Comparison of ENCODE assay signal across 7 cellular contexts in the genomic region with DNA sequence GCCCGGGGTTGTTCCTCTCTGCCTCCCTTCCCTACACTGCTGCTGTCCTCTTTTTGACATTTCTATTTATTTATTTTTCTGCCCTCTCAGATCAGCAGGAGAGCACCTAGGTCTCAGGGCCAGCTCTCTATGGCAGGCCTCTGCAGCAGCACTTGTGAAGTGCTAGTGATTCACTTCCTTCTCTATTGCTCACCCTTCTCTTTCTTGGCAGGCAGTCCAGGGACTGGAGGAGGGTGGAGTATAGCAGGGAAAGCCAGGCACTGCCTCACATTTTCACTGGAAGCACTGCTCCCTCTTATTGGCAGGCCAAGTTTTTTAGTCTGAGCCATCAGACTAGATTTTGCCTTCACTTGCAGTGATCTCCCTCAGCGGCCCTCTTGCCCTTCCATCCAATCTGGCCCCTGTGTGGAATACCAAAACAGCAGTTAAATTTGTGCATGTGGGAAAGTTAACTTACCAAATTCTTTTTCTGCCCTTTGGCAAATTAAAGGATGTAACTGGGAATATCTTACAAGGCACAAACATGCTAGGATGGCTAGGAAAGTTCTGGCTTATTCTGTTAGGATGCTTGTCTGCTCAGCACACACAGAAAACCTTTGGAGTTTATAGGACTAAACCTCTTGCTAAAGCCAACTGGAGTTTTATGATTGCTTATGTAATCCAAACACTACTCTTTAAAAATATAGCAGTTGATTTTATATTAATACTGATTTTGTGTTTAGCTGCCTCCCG.
DNase-seq lines count a peak whose midpoint lies in the region; ATAC-seq and TF ChIP-seq lines count a peak whose summit lies in the region.
"Not testable (repeated sequence)": the region's sequence is repeated elsewhere in the genome, so short reads cannot be mapped to it uniquely, and the experiment has no call there.

No MANE protein-coding gene starts in this region.

- intact Hi-C loops in activated CD8-positive, alpha-beta T cell treated with anti-CD3 and anti-CD28 coated beads for 36 hours (cut with micrococcal nuclease); cardiac septum (cut with DNase I); sigmoid colon (cut with DNase I): not testable (repeated sequence)

- H3K18ac ChIP-seq in mesenchymal stem cell (ENCODE audit: low read depth in 1 of 2, low read length in 2 of 2), result peak overlapping the region in 1 of 2 experiments; percentile 43

- H4K91ac ChIP-seq in mesenchymal stem cell (ENCODE audit: low read length), result not testable (repeated sequence)

- not testable (repeated sequence) for H2BK15ac ChIP-seq in mesenchymal stem cell (ENCODE audit: low read depth, poor library complexity, severe bottlenecking)

- H3K27me3 Mint-ChIP-seq in activated CD8-positive, alpha-beta T cell treated with anti-CD3 and anti-CD28 coated beads for 36 hours, result not testable (repeated sequence)

- not testable (repeated sequence) for H3K4me3 ChIP-seq in mesenchymal stem cell (ENCODE audit: insufficient read depth in 1 of 2, low read depth in 1 of 2, low read length in 2 of 2); sigmoid colon

- WGBS in mesenchymal stem cell, result no CpG with 5 or more reads among the region's 3 CpGs
- WGBS in sigmoid colon, 2 donors, result 47 to 75% methylated on average over 2 of the region's 3 CpGs

- H2AFZ ChIP-seq in mesenchymal stem cell (ENCODE audit: low read depth, low read length), result not testable (repeated sequence)

- H3K14ac ChIP-seq in mesenchymal stem cell (ENCODE audit: low read length in 2 of 2), result not testable (repeated sequence)

- H4K8ac ChIP-seq in mesenchymal stem cell (ENCODE audit: low read length), result not testable (repeated sequence)

- H3K4me2 ChIP-seq in mesenchymal stem cell (ENCODE audit: low read length, poor library complexity, severe bottlenecking), result not testable (repeated sequence)

- H3K79me1 ChIP-seq in mesenchymal stem cell (replicated peaks; ENCODE audit: low read length, poor library complexity, severe bottlenecking), result not testable (repeated sequence)

- H3K23ac ChIP-seq in mesenchymal stem cell (ENCODE audit: low read length in 2 of 2), result not testable (repeated sequence)

- H3K27me3 ChIP-seq in mesenchymal stem cell (ENCODE audit: control insufficient read depth in 1 of 2, insufficient read depth in 1 of 2, low read length in 2 of 2); sigmoid colon: not testable (repeated sequence)

- not testable (repeated sequence) for TF ChIP-seq EP300 in sigmoid colon (IDR thresholded peaks at IDR 0.05)

- H3K9me3 ChIP-seq in mesenchymal stem cell (ENCODE audit: control insufficient read depth, low read length); sigmoid colon: not testable (repeated sequence)

- TF ChIP-seq CTCF in activated CD8-positive, alpha-beta T cell treated with anti-CD3 and anti-CD28 coated beads for 36 hours (IDR thresholded peaks at IDR 0.05); sigmoid colon (IDR thresholded peaks at IDR 0.05): not testable (repeated sequence)

- H3K36me3 ChIP-seq in mesenchymal stem cell (ENCODE audit: control insufficient read depth in 1 of 2, insufficient read depth in 2 of 2, low read depth in 1 of 2, low read length in 2 of 2); sigmoid colon: not testable (repeated sequence)

- not testable (repeated sequence) for H2BK5ac ChIP-seq in mesenchymal stem cell (ENCODE audit: low read depth, low read length, poor library complexity, severe bottlenecking)

- DNase-seq in GM04503 (ENCODE audit: low read depth) (peak; percentile 47), NCI-H460 (ENCODE audit: extremely low read depth, low read depth) (peak; percentile 38), dermis blood vessel endothelial cell (peak; percentile 71), cardiac septum (ENCODE audit: low spot score) (peak; percentile 78), mesenchymal stem cell (peak; percentile 76), sigmoid colon (peak; percentile 83)
- DNase-seq in activated CD8-positive, alpha-beta T cell treated with anti-CD3 and anti-CD28 coated beads for 36 hours, result not testable (repeated sequence)

- peak overlapping the region; percentile 34 for H2BK120ac ChIP-seq in mesenchymal stem cell (ENCODE audit: low read depth, low read length)

- H3K4me1 ChIP-seq in mesenchymal stem cell (ENCODE audit: control insufficient read depth, insufficient read depth, low read depth, low read length), result not testable (repeated sequence)
- H3K4me1 ChIP-seq in sigmoid colon, result peaks cover 0 to 16% (median 8%) of the 10 kb centered on the region in 4 donors

- CTCF ChIA-PET in activated CD8-positive, alpha-beta T cell treated with anti-CD3 and anti-CD28 coated beads for 36 hours (lab: Charles Lee), result not testable (repeated sequence)

- H3K4me3 Mint-ChIP-seq in activated CD8-positive, alpha-beta T cell treated with anti-CD3 and anti-CD28 coated beads for 36 hours, result not testable (repeated sequence)

- not testable (repeated sequence) for H3K4me1 Mint-ChIP-seq in activated CD8-positive, alpha-beta T cell treated with anti-CD3 and anti-CD28 coated beads for 36 hours (ENCODE audit: low read depth)

- not testable (repeated sequence) for H2BK12ac ChIP-seq in mesenchymal stem cell (ENCODE audit: low read length in 2 of 2)

- not testable (repeated sequence) for H3K9me3 Mint-ChIP-seq in activated CD8-positive, alpha-beta T cell treated with anti-CD3 and anti-CD28 coated beads for 36 hours

- TF ChIP-seq POLR2A in sigmoid colon (IDR thresholded peaks at IDR 0.05), result not testable (repeated sequence)

- not testable (repeated sequence) for H2AK5ac ChIP-seq in mesenchymal stem cell (ENCODE audit: low read length, severe bottlenecking)

- not testable (repeated sequence) for H3K9ac ChIP-seq in mesenchymal stem cell (ENCODE audit: low read length)

- not testable (repeated sequence) for H3K36me3 Mint-ChIP-seq in activated CD8-positive, alpha-beta T cell treated with anti-CD3 and anti-CD28 coated beads for 36 hours (ENCODE audit: low read depth)

- not testable (repeated sequence) for H3K27ac Mint-ChIP-seq in activated CD8-positive, alpha-beta T cell treated with anti-CD3 and anti-CD28 coated beads for 36 hours

- POLR2A ChIA-PET in activated CD8-positive, alpha-beta T cell treated with anti-CD3 and anti-CD28 coated beads for 36 hours (lab: Charles Lee), result not testable (repeated sequence)

- peak; percentile 51 for ATAC-seq in activated CD8-positive, alpha-beta T cell treated with anti-CD3 and anti-CD28 coated beads for 36 hours

- H3K4ac ChIP-seq in mesenchymal stem cell (ENCODE audit: low read depth in 1 of 2, low read length in 2 of 2), result not testable (repeated sequence)

- not testable (repeated sequence) for H3K27ac ChIP-seq in mesenchymal stem cell (ENCODE audit: low read length, poor library complexity, severe bottlenecking)
- peak overlapping the region; percentile 17 to 77 (median 71) for H3K27ac ChIP-seq in sigmoid colon
